21 cellular contexts compared by ENCODE assay signal in genomic region chr9:277595-278330, GRCh38.
DNase-seq lines count a peak whose midpoint lies in the region; ATAC-seq, FAIRE-seq and TF ChIP-seq lines count a peak whose summit lies in the region.
"Had no signal": no experiment of that assay in that cellular context is flagged by ENCODE, and none has a peak within 500 bp of the region (broad histone marks: within the 10 kb centered on the region; RNA-seq: fewer than 3 reads in every experiment).

No MANE protein-coding gene starts in this region.

- no peak overlapping the region for H3K9ac ChIP-seq in GM12878 (ENCODE audit: control insufficient read depth, insufficient read depth, low read length)

- DNase-seq in activated CD4-positive, alpha-beta T cell treated with anti-CD3 and anti-CD28 coated beads, Interleukin-2, amount 10 ng/mL, durations not matched to agents 24 days and 14 days: peak; percentile 63
- DNase-seq in activated CD4-positive, alpha-beta T cell treated with anti-CD3 and anti-CD28 coated beads for 4 hours: no peak
- peak; percentile 12 for DNase-seq in KBM-7
- DNase-seq in GM12878 (ENCODE audit: low read depth, low spot score): no peak
- no peak for DNase-seq in GF-D8 (lab: John Stamatoyannopoulos, UW)
- DNase-seq in nephron progenitor cell: no peak
- no peak for DNase-seq in NK-92 (lab: John Stamatoyannopoulos, UW; ENCODE audit: unreplicated experiment)
- DNase-seq: DMS 273 treated with DMSO at 0.1 percent for 48 hours, IMR-90, MV-4-11, NCI-H1694 treated with DMSO at 0.1 percent for 48 hours, NCI-H345, nucleus accumbens, SJCRH30 had no signal

- RAD21 ChIA-PET in GM12878 (lab: Charles Lee; ENCODE audit: unreplicated experiment): no interaction called here

- CTCF ChIA-PET in GM12878 (lab: Yijun Ruan, JAX): interaction anchor here (1.8 kb wide), 1 partner anchor 9 kb away, joined by 4 read pairs; no protein-coding TSS in a partner anchor

- H3K27ac ChIP-seq in GM12878 (ENCODE audit: control insufficient read depth, insufficient read depth) (0 out of 2 replicates have a peak overlapping the region, but pooled peaks have one; percentile 5), neutrophil (peak overlapping the region; percentile 99)
- H3K27ac ChIP-seq: SJCRH30 had no signal

- peaks cover 33% of the 10 kb centered on the region for H3K36me3 Mint-ChIP-seq in activated CD4-positive, alpha-beta T cell treated with anti-CD3 and anti-CD28 coated beads, Interleukin-2, amount 10 ng/mL, durations not matched to agents 24 days and 14 days (ENCODE audit: low read depth)
- H3K36me3 Mint-ChIP-seq in nephron progenitor cell (ENCODE audit: low read depth): no peaks in the 10 kb centered on the region
- H3K36me3 Mint-ChIP-seq: brain had no signal

- peaks cover 30% of the 10 kb centered on the region for H3K4me1 Mint-ChIP-seq in activated CD4-positive, alpha-beta T cell treated with anti-CD3 and anti-CD28 coated beads, Interleukin-2, amount 10 ng/mL, durations not matched to agents 24 days and 14 days
- no peaks in the 10 kb centered on the region for H3K4me1 Mint-ChIP-seq in nephron progenitor cell
- H3K4me1 Mint-ChIP-seq: brain, GM23338 had no signal

- TF ChIP-seq RAD21 in GM12878 (IDR thresholded peaks at IDR 0.05; ENCODE audit: insufficient read depth, low read depth, low read length): no peak

- H3K36me3 ChIP-seq in GM12878 (ENCODE audit: control insufficient read depth in 2 of 2, insufficient read depth in 2 of 2, low read length in 1 of 2): peaks cover 0 to 23% of the 10 kb centered on the region in 2 experiments; a peak in 2 of 4 replicates
- H3K36me3 ChIP-seq in neutrophil: peaks cover 61% of the 10 kb centered on the region
- H3K36me3 ChIP-seq: SJCRH30 had no signal

- no peaks in the 10 kb centered on the region for H4K20me1 ChIP-seq in GM12878 (ENCODE audit: control insufficient read depth, insufficient read depth)

- H3K79me2 ChIP-seq in GM12878 (ENCODE audit: control insufficient read depth, insufficient read depth, low read length): peaks cover 83% of the 10 kb centered on the region

- H3K4me3 ChIP-seq in GM12878: no peak overlapping the region
- no peak overlapping the region for H3K4me3 ChIP-seq in neutrophil (ENCODE audit: low read depth in 1 of 2, low read length in 1 of 2)
- H3K4me3 ChIP-seq: GM23338, heart left ventricle, SJCRH30 had no signal

- ATAC-seq in GM12878: no peak
- ATAC-seq: GM23338, Panc1 had no signal

- FAIRE-seq in GM12878 (lab: Jason Lieb, UNC): no peak
- FAIRE-seq: G401.6 had no signal

- 50% methylated on average over 4 of the region's 4 CpGs for WGBS in GM12878 (ENCODE audit: insufficient coverage, insufficient replicate concordance, low lambda C conversion rate, missing lambda C conversion rate)

- BruUV-seq in GM12878 (replicated peaks; lab: Mats Ljungman, UMichigan): no TSS peak

- POLR2A ChIA-PET in GM12878 (lab: Charles Lee): no interaction called here

- no peak for TF ChIP-seq POLR2A in GM12878 (IDR thresholded peaks at IDR 0.05; ENCODE audit: low read depth, low read length)

- no peak overlapping the region; the same call in 1 of the 2 replicates for H3K4me2 ChIP-seq in GM12878 (ENCODE audit: control insufficient read depth, insufficient read depth)
- H3K4me2 ChIP-seq: GM23338 had no signal

- SMC1A ChIA-PET in GM12878 (lab: Charles Lee; ENCODE audit: uncharacterized antibody, unreplicated experiment): interaction anchor here (1.0 to 2.3 kb wide), 4 partner anchors 10 to 20 kb away, joined by 3 to 11 read pairs (median 5); no protein-coding TSS in a partner anchor

- no peak for TF ChIP-seq EP300 in GM12878 (IDR thresholded peaks at IDR 0.05; ENCODE audit: borderline replicate concordance in 1 of 2, control insufficient read depth in 1 of 2, low read depth in 2 of 2, low read length in 2 of 2)

- in situ Hi-C loops in KBM-7 (cut with MboI; ENCODE audit: low pct_unique_long_range_greater_than_20kb, low sequenced_read_pairs) (no loop called here), GM12878 (cut with MboI) (no loop called here)

- H3K27ac Mint-ChIP-seq in activated CD4-positive, alpha-beta T cell treated with anti-CD3 and anti-CD28 coated beads, Interleukin-2, amount 10 ng/mL, durations not matched to agents 24 days and 14 days: no peak overlapping the region
- no peak overlapping the region for H3K27ac Mint-ChIP-seq in nephron progenitor cell
- H3K27ac Mint-ChIP-seq: activated T-helper 17 cell treated with anti-CD3 and anti-CD28 coated beads, Interleukin-2, amount 50 U/mL, for 72 hours; brain; GM23338 had no signal

- H3K4me1 ChIP-seq in GM12878 (ENCODE audit: control insufficient read depth, insufficient read depth, low read length) (peaks cover 20% of the 10 kb centered on the region), neutrophil (ENCODE audit: control insufficient read depth in 1 of 2, insufficient read depth in 1 of 2, low read depth in 1 of 2, low read length in 1 of 2) (peaks cover 71 to 82% of the 10 kb centered on the region in 2 experiments)
- H3K4me1 ChIP-seq: SJCRH30 had no signal

- no peak overlapping the region for H2AFZ ChIP-seq in GM12878 (ENCODE audit: control insufficient read depth, low read depth, low read length)
- H2AFZ ChIP-seq: GM23338 had no signal

- TF ChIP-seq CTCF in GM12878 (IDR thresholded peaks at IDR 0.05 in 2 of 3, conservative IDR thresholded peaks at IDR 0.05 in 1 of 3; ENCODE audit: control insufficient read depth in 2 of 3, extremely low read depth in 1 of 3, insufficient read depth in 1 of 3, low read depth in 3 of 3, low read length in 3 of 3) (no peak), neutrophil (IDR thresholded peaks at IDR 0.05) (no peak), nephron progenitor cell (IDR thresholded peaks at IDR 0.05) (no peak)

- H3K27me3 ChIP-seq in GM12878 (replicated peaks in 1 of 2; ENCODE audit: control insufficient read depth in 2 of 2, insufficient read depth in 2 of 2, low read length in 1 of 2) (no peaks in the 10 kb centered on the region), neutrophil (no peaks in the 10 kb centered on the region)
- H3K27me3 ChIP-seq: heart left ventricle, SJCRH30 had no signal

- no peak overlapping the region for H3K4me3 Mint-ChIP-seq in activated CD4-positive, alpha-beta T cell treated with anti-CD3 and anti-CD28 coated beads, Interleukin-2, amount 10 ng/mL, durations not matched to agents 24 days and 14 days
- H3K4me3 Mint-ChIP-seq in nephron progenitor cell: no peak overlapping the region
- H3K4me3 Mint-ChIP-seq: activated T-helper 17 cell treated with anti-CD3 and anti-CD28 coated beads, Interleukin-2, amount 50 U/mL, for 72 hours; brain; GM23338 had no signal

- intact Hi-C loops in activated CD4-positive, alpha-beta T cell treated with anti-CD3 and anti-CD28 coated beads, Interleukin-2, amount 10 ng/mL, durations not matched to agents 24 days and 14 days (cut with micrococcal nuclease): loop anchor here (1.0 to 10.0 kb wide), 2 partner anchors 62 to 1737 kb away; partner anchors contain the start of gene SMARCA2
- intact Hi-C loops in GM12878 (cut with micrococcal nuclease; ENCODE audit: unreplicated experiment): no loop called here

- no peaks in the 10 kb centered on the region for H3K27me3 Mint-ChIP-seq in activated CD4-positive, alpha-beta T cell treated with anti-CD3 and anti-CD28 coated beads, Interleukin-2, amount 10 ng/mL, durations not matched to agents 24 days and 14 days
- H3K27me3 Mint-ChIP-seq in nephron progenitor cell (ENCODE audit: low read depth, poor library complexity): peaks cover 3% of the 10 kb centered on the region
- H3K27me3 Mint-ChIP-seq: activated T-helper 17 cell treated with anti-CD3 and anti-CD28 coated beads, Interleukin-2, amount 50 U/mL, for 72 hours; brain had no signal

- H3K9me3 ChIP-seq in GM12878 (replicated peaks; ENCODE audit: control insufficient read depth, insufficient read depth, low read length) (peaks cover 4% of the 10 kb centered on the region; the same call in 2 of the 3 replicates), neutrophil (no peaks in the 10 kb centered on the region)
- H3K9me3 ChIP-seq: heart left ventricle, SJCRH30 had no signal

- no peaks in the 10 kb centered on the region for H3K9me3 Mint-ChIP-seq in activated CD4-positive, alpha-beta T cell treated with anti-CD3 and anti-CD28 coated beads, Interleukin-2, amount 10 ng/mL, durations not matched to agents 24 days and 14 days
- no peaks in the 10 kb centered on the region for H3K9me3 Mint-ChIP-seq in nephron progenitor cell
- H3K9me3 Mint-ChIP-seq: activated T-helper 17 cell treated with anti-CD3 and anti-CD28 coated beads, Interleukin-2, amount 50 U/mL, for 72 hours; brain; GM23338 had no signal

TF ChIP-seq in GM12878, 131 proteins besides CTCF, POLR2A, EP300 and RAD21:
- TF ChIP-seq E2F8 (IDR thresholded peaks at IDR 0.05; ENCODE audit: low read depth, partially characterized antibody): no peak
- no peak for TF ChIP-seq SPI1 (IDR thresholded peaks at IDR 0.05; ENCODE audit: borderline replicate concordance, insufficient read depth, low read depth, low read length)
- no peak for TF ChIP-seq TBL1XR1 (IDR thresholded peaks at IDR 0.05; ENCODE audit: low read depth, low read length)

Comparison
In these comparisons a context has a peak if more than half of its experiments do, and no peak if none do; other contexts are left out.
1. DNase-seq: peak in activated CD4-positive, alpha-beta T cell treated with anti-CD3 and anti-CD28 coated beads, Interleukin-2, amount 10 ng/mL, durations not matched to agents 24 days and 14 days (single experiment) and KBM-7 (single experiment); none in activated CD4-positive, alpha-beta T cell treated with anti-CD3 and anti-CD28 coated beads for 4 hours (0 of 2), GM12878 (single experiment), GF-D8 (single experiment), nephron progenitor cell (single experiment) and NK-92 (single experiment).